ENCODE assay signal across 1 cellular context in the genomic region with DNA sequence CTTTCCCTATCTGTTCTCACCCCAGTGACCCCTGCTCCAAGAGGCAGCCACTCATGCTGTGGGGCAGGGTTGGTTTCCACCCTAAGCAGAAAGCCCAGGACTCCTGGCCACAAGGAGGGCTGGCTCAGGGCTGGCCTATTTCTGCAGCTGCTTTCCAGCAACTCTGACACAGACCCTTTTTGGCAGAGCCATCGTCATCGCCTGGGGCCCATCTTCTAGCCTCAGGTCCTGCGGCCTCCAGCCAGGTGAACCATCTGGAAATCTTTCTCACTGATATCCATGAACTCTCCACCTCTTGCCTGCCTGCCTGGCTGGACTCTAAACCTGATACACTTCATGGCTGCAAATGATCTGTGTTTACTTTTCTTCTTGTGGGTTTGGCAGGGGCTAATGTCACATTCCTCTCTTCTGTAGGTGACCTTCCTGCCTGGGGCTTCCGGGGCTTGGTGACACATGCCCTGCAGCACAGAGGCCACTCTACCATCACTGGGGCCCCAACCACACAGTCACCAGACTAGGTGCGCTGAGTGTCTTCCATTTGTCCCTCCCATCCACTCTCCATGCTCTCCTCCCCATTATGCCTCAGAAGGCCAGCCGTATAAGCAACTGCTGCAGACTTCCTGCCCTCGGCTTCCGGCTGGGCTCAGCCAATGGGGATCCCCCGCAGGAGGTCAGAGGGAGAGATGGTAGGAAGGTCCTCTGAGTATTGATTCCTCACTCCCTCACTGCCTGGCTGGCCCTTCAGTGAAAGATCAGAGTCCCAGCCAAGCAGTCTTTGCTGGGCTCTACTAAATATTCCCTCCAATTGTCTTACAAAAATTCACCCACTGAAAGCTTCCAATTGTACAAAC.
TF ChIP-seq lines count a peak whose summit lies in the region.

No MANE protein-coding gene starts in this region.

TF ChIP-seq in K562, 482 proteins besides CTCF, POLR2A, EP300 and RAD21:
- TF ChIP-seq GABPA (tag; conservative IDR thresholded peaks at IDR 0.05; ENCODE audit: low read depth) (0 out of 2 replicates have a peak, but pooled peaks have one; percentile 19), FOXJ2 (tag; IDR thresholded peaks at IDR 0.05) (no peak)
